Comparison of ENCODE assay signal across 18 cellular contexts in the genomic region with DNA sequence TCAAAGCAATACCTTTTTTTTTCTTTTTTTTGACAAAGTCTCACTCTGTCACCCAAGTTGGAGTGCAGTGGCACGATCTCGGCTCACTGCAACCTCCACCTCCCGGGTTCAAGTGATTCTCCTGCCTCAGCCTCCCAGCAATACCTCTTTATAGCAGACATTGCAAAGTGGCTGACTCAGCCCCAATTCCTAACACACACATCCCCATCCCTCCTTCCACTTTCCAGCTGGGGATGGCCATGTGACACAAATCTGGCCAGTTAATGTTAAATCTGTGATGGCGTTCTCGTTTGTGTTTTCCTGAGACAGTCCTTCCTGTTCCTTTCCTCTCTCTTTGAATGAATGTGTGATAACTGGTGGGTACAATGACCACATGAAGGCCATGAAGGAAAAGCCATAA.
DNase-seq lines count a peak whose midpoint lies in the region; ATAC-seq, FAIRE-seq and TF ChIP-seq lines count a peak whose summit lies in the region.
"Had no signal": no experiment of that assay in that cellular context is flagged by ENCODE, and none has a peak within 500 bp of the region (broad histone marks: within the 10 kb centered on the region; RNA-seq: fewer than 3 reads in every experiment).

No MANE protein-coding gene starts in this region.

- no peaks in the 10 kb centered on the region for H3K36me3 ChIP-seq in esophagus squamous epithelium
- no peaks in the 10 kb centered on the region for H3K36me3 ChIP-seq in HepG2 (replicated peaks in 1 of 2; ENCODE audit: control insufficient read depth in 1 of 2, insufficient read depth in 2 of 2, low read length in 2 of 2)
- H3K36me3 ChIP-seq in subcutaneous abdominal adipose tissue (ENCODE audit: control insufficient read depth in 5 of 5, insufficient read depth in 5 of 5, low read length in 5 of 5), result no peaks in the 10 kb centered on the region
- no peaks in the 10 kb centered on the region for H3K36me3 ChIP-seq in PC-9 (ENCODE audit: low read depth)

- POLR2A ChIA-PET in RWPE1 (lab: Yijun Ruan, JAX; ENCODE audit: low non-redundant PET) (no interaction called here), HepG2 (lab: Yijun Ruan, JAX) (interaction anchor here (0.6 kb wide), 1 partner anchor 62 kb away, joined by 3 read pairs; no protein-coding TSS in a partner anchor), PC-9 (lab: Charles Lee; ENCODE audit: unreplicated experiment) (no interaction called here)

- TF ChIP-seq EP300 in HepG2 (IDR thresholded peaks at IDR 0.05; ENCODE audit: low read depth in 2 of 2, low read length in 2 of 2) (no peak), HepG2 (CRISPR knock-in tag; IDR thresholded peaks at IDR 0.05; ENCODE audit: borderline replicate concordance) (no peak)

- BruUV-seq in HepG2 (replicated peaks; lab: Mats Ljungman, UMichigan) (no TSS peak), PC-9 (replicated peaks; lab: Mats Ljungman, UMichigan) (no TSS peak)

- H2AFZ ChIP-seq in HepG2 (ENCODE audit: low read length), result no peak overlapping the region
- no peak overlapping the region for H2AFZ ChIP-seq in PC-9

- TF ChIP-seq CTCF in RWPE1 (conservative IDR thresholded peaks at IDR 0.05; ENCODE audit: low read depth), result no peak
- no peak for TF ChIP-seq CTCF in esophagus squamous epithelium (IDR thresholded peaks at IDR 0.05)
- no peak for TF ChIP-seq CTCF in HepG2 (CRISPR knock-in tag; IDR thresholded peaks at IDR 0.05)
- TF ChIP-seq CTCF in PC-9 (conservative IDR thresholded peaks at IDR 0.05), result no peak

- FAIRE-seq in HepG2 (lab: Jason Lieb, UNC), result no peak
- FAIRE-seq: D721Med, GM19239 had no signal

- H3K9me2 ChIP-seq in PC-9 (ENCODE audit: insufficient read depth), result no peaks in the 10 kb centered on the region

- peaks cover 0 to 11% (median 9%) of the 10 kb centered on the region in 3 donors for H3K9me3 ChIP-seq in esophagus squamous epithelium
- H3K9me3 ChIP-seq in HepG2 (ENCODE audit: low read length), result peaks cover 43% of the 10 kb centered on the region
- peaks cover 0 to 9% (median 7%) of the 10 kb centered on the region in 5 donors for H3K9me3 ChIP-seq in subcutaneous abdominal adipose tissue (ENCODE audit: control insufficient read depth in 5 of 5, low read length in 5 of 5)
- H3K9me3 ChIP-seq in PC-9 (ENCODE audit: insufficient read depth, low read depth), result peaks cover 5% of the 10 kb centered on the region; the same call in 1 of the 2 replicates

- H3K4me1 ChIP-seq in esophagus squamous epithelium (peaks cover 17 to 76% (median 45%) of the 10 kb centered on the region in 3 donors), HepG2 (ENCODE audit: insufficient read depth, low read length) (peaks cover 65% of the 10 kb centered on the region), subcutaneous abdominal adipose tissue (ENCODE audit: control insufficient read depth in 5 of 5, insufficient read depth in 5 of 5, low read length in 5 of 5) (peaks cover 2 to 49% (median 40%) of the 10 kb centered on the region in 5 donors), PC-9 (replicated peaks; ENCODE audit: insufficient read depth) (peaks cover 15% of the 10 kb centered on the region)

- H3K79me2 ChIP-seq in HepG2 (ENCODE audit: insufficient read depth, low read length) (no peaks in the 10 kb centered on the region), PC-9 (ENCODE audit: low read depth) (no peaks in the 10 kb centered on the region)

- ATAC-seq in HepG2, result no peak

- DNase-seq in RWPE1 (ENCODE audit: low spot score) (no peak), esophagus squamous epithelium (lab: John Stamatoyannopoulos, UW) (no peak), HepG2 (ENCODE audit: low spot score) (no peak), hepatic stellate cell (ENCODE audit: low spot score) (no peak), NCI-H69 (lab: John Stamatoyannopoulos, UW) (no peak), PC-9 (no peak)
- DNase-seq: CD4-positive, alpha-beta memory T cell; DND-41; GF-D8; HCEC 1CT; NCI-H1092; NCI-H1694; NCI-H526; NK-92 treated with Interleukin-12 subunit alpha and Interleukin-12 subunit beta, amount 100 ng/mL, for 24 hours had no signal

- H4K20me1 ChIP-seq in HepG2 (ENCODE audit: insufficient read depth, low read length), result no peaks in the 10 kb centered on the region
- no peaks in the 10 kb centered on the region for H4K20me1 ChIP-seq in PC-9 (ENCODE audit: insufficient read depth)

- intact Hi-C loops in esophagus squamous epithelium (cut with DNase I), result loop anchor here (10.0 kb wide), 1 partner anchor 63 kb away; no protein-coding TSS in a partner anchor
- intact Hi-C loops in HepG2 (cut with micrococcal nuclease; ENCODE audit: unreplicated experiment), result loop anchor here (5.0 kb wide), 1 partner anchor 284 kb away; no protein-coding TSS in a partner anchor
- intact Hi-C loops in PC-9 (cut with micrococcal nuclease; ENCODE audit: unreplicated experiment), result loop anchor here (10.0 kb wide), 1 partner anchor 203 kb away; no protein-coding TSS in a partner anchor

- CTCF ChIA-PET in RWPE1 (lab: Yijun Ruan, JAX), result no interaction called here
- CTCF ChIA-PET in HepG2 (lab: Yijun Ruan, JAX; ENCODE audit: low intra/inter-chr PET ratio, low total read pairs), result no interaction called here
- CTCF ChIA-PET in PC-9 (lab: Charles Lee), result no interaction called here

- no peaks in the 10 kb centered on the region for H3F3A ChIP-seq in PC-9 (ENCODE audit: insufficient read depth, low read depth)

- no peaks in the 10 kb centered on the region for H3K27me3 ChIP-seq in esophagus squamous epithelium
- H3K27me3 ChIP-seq in HepG2 (ENCODE audit: control insufficient read depth in 1 of 2, insufficient read depth in 2 of 2, low read length in 2 of 2), result no peaks in the 10 kb centered on the region
- no peaks in the 10 kb centered on the region for H3K27me3 ChIP-seq in subcutaneous abdominal adipose tissue (ENCODE audit: control insufficient read depth in 5 of 5, insufficient read depth in 4 of 5, low read length in 5 of 5)
- no peaks in the 10 kb centered on the region for H3K27me3 ChIP-seq in PC-9 (ENCODE audit: insufficient read depth, low read depth)

- H3K4me2 ChIP-seq in HepG2 (ENCODE audit: low read depth, low read length), result no peak overlapping the region
- H3K4me2 ChIP-seq in PC-9, result no peak overlapping the region
- H3K4me2 ChIP-seq: KMS-11 had no signal

- in situ Hi-C loops in HepG2 (cut with HindIII; ENCODE audit: extremely low pct_ligation_motif_present, low pct_unique_long_range_greater_than_20kb), result no loop called here

- TF ChIP-seq RAD21 in HepG2 (CRISPR knock-in tag; IDR thresholded peaks at IDR 0.05), result no peak

- H3K27ac ChIP-seq in RWPE1, result peak overlapping the region; percentile 88
- peak overlapping the region in 3 of 4 donors; percentile 75 to 91 (median 89) for H3K27ac ChIP-seq in esophagus squamous epithelium
- H3K27ac ChIP-seq in HepG2 (ENCODE audit: extremely low read length, insufficient read depth, low read length), result peak overlapping the region; percentile 96
- peak overlapping the region; percentile 7 for H3K27ac ChIP-seq in subcutaneous abdominal adipose tissue (ENCODE audit: low read depth, low read length)
- no peak overlapping the region for H3K27ac ChIP-seq in PC-9
- H3K27ac ChIP-seq: KMS-11 had no signal

- 79 to 92% methylated on average over 5 of the region's 5 CpGs for WGBS in esophagus squamous epithelium, 2 donors
- 95% methylated on average over 5 of the region's 5 CpGs for WGBS in HepG2 (ENCODE audit: low lambda C conversion rate)

- H3K9ac ChIP-seq in HepG2 (ENCODE audit: insufficient read depth, low read depth, low read length) (no peak overlapping the region), subcutaneous abdominal adipose tissue (ENCODE audit: low read length in 5 of 5) (no peak overlapping the region)
- H3K9ac ChIP-seq: KMS-11 had no signal

- H3K4me3 ChIP-seq in esophagus squamous epithelium, result no peak overlapping the region
- no peak overlapping the region for H3K4me3 ChIP-seq in HepG2 (replicated peaks in 1 of 3; ENCODE audit: insufficient read depth in 1 of 3, low read depth in 2 of 3, low read length in 3 of 3)
- H3K4me3 ChIP-seq in subcutaneous abdominal adipose tissue (ENCODE audit: low read depth in 1 of 5, low read length in 5 of 5), result no peak overlapping the region
- H3K4me3 ChIP-seq in PC-9, result no peak overlapping the region

- TF ChIP-seq POLR2A in esophagus squamous epithelium (IDR thresholded peaks at IDR 0.05), result no peak
- TF ChIP-seq POLR2A in HepG2 (IDR thresholded peaks at IDR 0.05; ENCODE audit: insufficient read depth in 1 of 2, low read depth in 2 of 2, low read length in 2 of 2), result no peak

TF ChIP-seq in HepG2, 621 proteins besides CTCF, POLR2A, EP300 and RAD21 (continues in another document):
- no peak for TF ChIP-seq ZHX1 (CRISPR knock-in tag; IDR thresholded peaks at IDR 0.05; ENCODE audit: low read depth)
